Comparison of ENCODE assay signal across 28 cellular contexts in genomic region chr11:130062030-130062429, GRCh38. TPM values are rescaled to one million over a fixed set of nuclear protein-coding genes. Genes with fewer than 3 reads are reported as not detected.
A peak's percentile ranks its signal among the peaks of the same experiment; 100 is the strongest.
DNase-seq lines count a peak whose midpoint lies in the region; ATAC-seq and TF ChIP-seq lines count a peak whose summit lies in the region.
"Had no signal": no experiment of that assay in that cellular context is flagged by ENCODE, and none has a peak within 500 bp of the region (broad histone marks: within the 10 kb centered on the region; RNA-seq: fewer than 3 reads in every experiment).

No MANE protein-coding gene starts in this region.

- no peaks in the 10 kb centered on the region for H3K36me3 ChIP-seq in PC-3 (ENCODE audit: low read depth, low read length)
- H3K36me3 ChIP-seq: HAP-1, Peyer's patch had no signal

- H3K27me3 ChIP-seq in PC-3 (ENCODE audit: low read length), result no peaks in the 10 kb centered on the region
- H3K27me3 ChIP-seq: Peyer's patch had no signal

- no peaks in the 10 kb centered on the region for H3F3A ChIP-seq in PC-3 (ENCODE audit: low read length, unreplicated experiment)

- H3K79me2 ChIP-seq in PC-3 (ENCODE audit: low read length), result no peaks in the 10 kb centered on the region

- H3K9me2 ChIP-seq in PC-3 (replicated peaks; ENCODE audit: low read length), result no peaks in the 10 kb centered on the region

- peak overlapping the region; percentile 61 for H2AFZ ChIP-seq in PC-3 (ENCODE audit: low read length)

- no peaks in the 10 kb centered on the region for H3K36me3 Mint-ChIP-seq in type B pancreatic cell
- H3K36me3 Mint-ChIP-seq: CD4-positive, alpha-beta memory T cell had no signal

- peaks cover 13% of the 10 kb centered on the region for H3K4me1 Mint-ChIP-seq in type B pancreatic cell (ENCODE audit: unreplicated experiment)
- H3K4me1 Mint-ChIP-seq: CD4-positive, alpha-beta memory T cell had no signal

- H3K4me3 ChIP-seq in PC-3 (ENCODE audit: low read length) (no peak overlapping the region), epithelial cell of esophagus (ENCODE audit: low read length) (no peak overlapping the region)
- H3K4me3 ChIP-seq: HAP-1, Peyer's patch, SK-N-MC had no signal

- no peak overlapping the region for H3K9ac ChIP-seq in PC-3 (ENCODE audit: low read length)

- peaks cover 5% of the 10 kb centered on the region for H3K27me3 Mint-ChIP-seq in type B pancreatic cell

- H3K4me3 Mint-ChIP-seq in type B pancreatic cell, result peak overlapping the region; percentile 58
- H3K4me3 Mint-ChIP-seq: CD4-positive, alpha-beta memory T cell; HFFc6 had no signal

- H3K4me2 ChIP-seq in PC-3 (ENCODE audit: low read length), result peak overlapping the region; percentile 59

- H4K20me1 ChIP-seq in PC-3 (ENCODE audit: low read length), result no peaks in the 10 kb centered on the region

- TF ChIP-seq CTCF in PC-3 (conservative IDR thresholded peaks at IDR 0.05; ENCODE audit: low read depth, low read length) (no peak), epithelial cell of esophagus (IDR thresholded peaks at IDR 0.05; ENCODE audit: insufficient read depth, low read depth, low read length, missing control alignments) (no peak), type B pancreatic cell (conservative IDR thresholded peaks at IDR 0.05) (no peak)

- peaks cover 8% of the 10 kb centered on the region for H3K4me1 ChIP-seq in PC-3 (ENCODE audit: insufficient read depth, low read length)
- H3K4me1 ChIP-seq: HAP-1, Peyer's patch had no signal

- no peaks in the 10 kb centered on the region for H3K9me3 Mint-ChIP-seq in type B pancreatic cell
- H3K9me3 Mint-ChIP-seq: CD4-positive, alpha-beta memory T cell; HFFc6 had no signal

- CTCF ChIA-PET in PC-3 (lab: Charles Lee), result no interaction called here

- POLR2A ChIA-PET in PC-3 (lab: Charles Lee; ENCODE audit: unreplicated experiment), result no interaction called here

- no peaks in the 10 kb centered on the region for H3K9me3 ChIP-seq in PC-3 (ENCODE audit: low read length)
- H3K9me3 ChIP-seq: HAP-1, Peyer's patch had no signal

- intact Hi-C loops in PC-3 (cut with micrococcal nuclease), result no loop called here

- DNase-seq in HT-29 (ENCODE audit: low spot score), result peak; percentile 21
- peak; percentile 48 for DNase-seq in PC-3
- DNase-seq in epithelial cell of esophagus (ENCODE audit: low read depth), result peak; percentile 46
- no peak for DNase-seq in type B pancreatic cell (ENCODE audit: extremely low spot score, unreplicated experiment)
- no peak for DNase-seq in GM19238 (ENCODE audit: insufficient read length, low spot score)
- DNase-seq: C1 segment of cervical spinal cord; CD4-positive, alpha-beta memory T cell; COR-L47; DND-41; GOT3; HFFc6; Kasumi-1; MV-4-11; NCI-H1105; NCI-H1436 treated with DMSO at 0.1 percent for 48 hours; NCI-H187 treated with DMSO at 0.1 percent for 48 hours; NCI-H2107; NCI-H446 treated with DMSO at 0.1 percent for 48 hours; NCI-H526; NCI-H82; NK-92 treated with Interleukin-12 subunit alpha and Interleukin-12 subunit beta, amount 100 ng/mL, for 24 hours; Peyer's patch; SHP77 treated with DMSO at 0.1 percent for 48 hours had no signal

- ATAC-seq in PC-3 (peak; percentile 40), GM19351 (IDR thresholded peaks at IDR 0.05; ENCODE audit: unreplicated experiment) (no peak), GM21528 (IDR thresholded peaks at IDR 0.05; ENCODE audit: low FRiP score, unreplicated experiment) (no peak)

- BruUV-seq in PC-3 (replicated peaks; lab: Mats Ljungman, UMichigan), result no TSS peak

- no peak overlapping the region for H3K27ac ChIP-seq in PC-3 (ENCODE audit: low read length)
- H3K27ac ChIP-seq: HL-60, Peyer's patch, SK-N-MC had no signal

- H3K27ac Mint-ChIP-seq in type B pancreatic cell, result peak overlapping the region; percentile 85
- H3K27ac Mint-ChIP-seq: CD4-positive, alpha-beta memory T cell; HFFc6 had no signal

RNA-seq across cellular contexts. Expression of gene APLP2, which starts 7.7 kb away (rescaled TPM):
- 167 and 177 TPM in 2 replicates for total RNA-seq in HT-29 (2014; rRNA removed; shearing (Covaris generic))
- total RNA-seq in PC-3 (2014; rRNA removed) (345 and 371 TPM in 2 replicates), type B pancreatic cell (ENCODE audit: low replicate concordance) (207 and 254 TPM in 2 replicates)

RNA-seq across cellular contexts. Expression of gene PRDM10, which starts 59.4 kb away (rescaled TPM):
- 10.4 and 17.7 TPM in 2 replicates for total RNA-seq in HT-29 (2014; rRNA removed; shearing (Covaris generic))
- total RNA-seq in PC-3 (2014; rRNA removed), result 7.3 and 8.5 TPM in 2 replicates
- total RNA-seq in type B pancreatic cell (ENCODE audit: low replicate concordance), result 13.2 and 13.4 TPM in 2 replicates

Comparison
In these comparisons a context has a peak if more than half of its experiments do, and no peak if none do; other contexts are left out.
1. DNase-seq: peak in HT-29 (single experiment), PC-3 (single experiment) and epithelial cell of esophagus (single experiment); none in type B pancreatic cell (single experiment) and GM19238 (single experiment).